In genomic region chr16:86714166-86714565, GRCh38 we compare ENCODE assay signal across 23 cellular contexts.
DNase-seq lines count a peak whose midpoint lies in the region; TF ChIP-seq lines count a peak whose summit lies in the region.
"Had no signal": no experiment of that assay in that cellular context is flagged by ENCODE, and none has a peak within 500 bp of the region (broad histone marks: within the 10 kb centered on the region; RNA-seq: fewer than 3 reads in every experiment).

No MANE protein-coding gene starts in this region.

- no peak overlapping the region for H3K4me2 ChIP-seq in mammary epithelial cell (ENCODE audit: insufficient read depth, low read depth, low read length)

- dilution Hi-C loops in mammary epithelial cell (cut with HindIII; ENCODE audit: low sequenced_read_pairs) = no loop called here

- H3K27me3 ChIP-seq in mammary epithelial cell (ENCODE audit: insufficient read depth, low read length) = no peaks in the 10 kb centered on the region
- peaks cover 0 to 2% of the 10 kb centered on the region in 2 donors for H3K27me3 ChIP-seq in tibial artery
- H3K27me3 ChIP-seq in prostate gland (replicated peaks; ENCODE audit: insufficient read depth) = peaks cover 5% of the 10 kb centered on the region
- H3K27me3 ChIP-seq: ovary, transverse colon had no signal

- peaks cover 13% of the 10 kb centered on the region for H3K4me1 Mint-ChIP-seq in MCF 10A (ENCODE audit: insufficient read depth, unreplicated experiment)
- H3K4me1 Mint-ChIP-seq: CD4-positive, CD25-positive, alpha-beta regulatory T cell; naive thymus-derived CD8-positive, alpha-beta T cell had no signal

- CTCF ChIA-PET in MCF 10A (lab: Yijun Ruan, JAX) = no interaction called here
- CTCF ChIA-PET in mammary epithelial cell (lab: Charles Lee; ENCODE audit: low non-redundant PET) = no interaction called here

- no peak overlapping the region for H3K9ac ChIP-seq in mammary epithelial cell (ENCODE audit: insufficient read depth, low read length)

- no peak overlapping the region for H3K4me3 Mint-ChIP-seq in MCF 10A (ENCODE audit: unreplicated experiment)
- H3K4me3 Mint-ChIP-seq: CD4-positive, CD25-positive, alpha-beta regulatory T cell; naive thymus-derived CD8-positive, alpha-beta T cell; stimulated activated naive CD8-positive, alpha-beta T cell treated with anti-CD3 and anti-CD28 coated beads, Interleukin-15, Interleukin-2, amounts not matched to agents 100 ng/mL and 50 ng/mL, for 24 hours had no signal

- H3K36me3 ChIP-seq in mammary epithelial cell (ENCODE audit: insufficient read depth, low read length) (no peaks in the 10 kb centered on the region), tibial artery (no peaks in the 10 kb centered on the region), prostate gland (no peaks in the 10 kb centered on the region)
- H3K36me3 ChIP-seq: ovary, transverse colon had no signal

- no TSS peak for BruUV-seq in MCF 10A (replicated peaks; lab: Mats Ljungman, UMichigan)
- no TSS peak for BruUV-seq in mammary epithelial cell (replicated peaks; lab: Mats Ljungman, UMichigan)

- H3K36me3 Mint-ChIP-seq in MCF 10A (ENCODE audit: insufficient read depth, unreplicated experiment) = peaks cover 5% of the 10 kb centered on the region
- H3K36me3 Mint-ChIP-seq: CD4-positive, CD25-positive, alpha-beta regulatory T cell; naive thymus-derived CD8-positive, alpha-beta T cell had no signal

- H3K4me1 ChIP-seq in mammary epithelial cell (ENCODE audit: insufficient read depth, low read length) (peaks cover 20% of the 10 kb centered on the region), tibial artery (peaks cover 0 to 6% (median 0%) of the 10 kb centered on the region in 4 donors), prostate gland (replicated peaks) (no peaks in the 10 kb centered on the region)
- H3K4me1 ChIP-seq: transverse colon had no signal

- no peaks in the 10 kb centered on the region for H3K79me2 ChIP-seq in mammary epithelial cell (ENCODE audit: insufficient read depth, low read length)

- no peak overlapping the region for H3K27ac Mint-ChIP-seq in MCF 10A (ENCODE audit: low read depth, unreplicated experiment)
- H3K27ac Mint-ChIP-seq: CD4-positive, CD25-positive, alpha-beta regulatory T cell; stimulated activated naive CD8-positive, alpha-beta T cell treated with anti-CD3 and anti-CD28 coated beads, Interleukin-15, Interleukin-2, amounts not matched to agents 100 ng/mL and 50 ng/mL, for 24 hours had no signal

- no peaks in the 10 kb centered on the region for H4K20me1 ChIP-seq in mammary epithelial cell (ENCODE audit: insufficient read depth, low read length)

- H3K9me3 Mint-ChIP-seq in MCF 10A (ENCODE audit: unreplicated experiment) = peaks cover 4% of the 10 kb centered on the region

- H3K9me3 ChIP-seq in mammary epithelial cell (replicated peaks; ENCODE audit: insufficient read depth, low read length) (no peaks in the 10 kb centered on the region), tibial artery (no peaks in the 10 kb centered on the region), prostate gland (no peaks in the 10 kb centered on the region)
- H3K9me3 ChIP-seq: ovary, transverse colon had no signal

- DNase-seq in MCF 10A (ENCODE audit: unreplicated experiment) = peak; percentile 31
- DNase-seq in mammary epithelial cell = no peak
- peak; percentile 39 for DNase-seq in RPMI7951 (ENCODE audit: low read depth)
- DNase-seq in fibroblast of pulmonary artery (ENCODE audit: low read depth) = peak; percentile 33
- no peak for DNase-seq in tibial artery
- DNase-seq in 8988T = no peak
- no peak for DNase-seq in prostate gland (ENCODE audit: low spot score)
- no peak for DNase-seq in stimulated activated CD4-positive, alpha-beta T cell treated with anti-CD3 and anti-CD28 coated beads, Interleukin-4, amount 100 ng/mL, for 4 hours
- DNase-seq: activated CD4-positive, alpha-beta T cell treated with anti-CD3 and anti-CD28 coated beads, Interleukin-2, amount 50 U/mL, for 1 hour; activated CD8-positive, alpha-beta memory T cell treated with anti-CD3 and anti-CD28 coated beads, Interleukin-2, amount 50 U/mL, for 48 hours; activated effector memory CD4-positive, alpha-beta T cell treated with anti-CD3 and anti-CD28 coated beads, Interleukin-2, amount 50 U/mL, for 16 hours; amniotic stem cell; CD4-positive, CD25-positive, alpha-beta regulatory T cell; central memory CD4-positive, alpha-beta T cell; DMS153; glutamatergic neuron; naive thymus-derived CD8-positive, alpha-beta T cell; NCI-H1105; NCI-H2081 treated with DMSO at 0.1 percent for 48 hours; NCI-H510A; ovary; transverse colon had no signal

- H2AFZ ChIP-seq in mammary epithelial cell (ENCODE audit: low read depth, low read length) = no peak overlapping the region

- intact Hi-C loops in MCF 10A (cut with micrococcal nuclease) (no loop called here), mammary epithelial cell (cut with micrococcal nuclease) (no loop called here), tibial artery (cut with DNase I; ENCODE audit: low total_unique reads) (no loop called here), prostate gland (cut with DNase I) (no loop called here)

- TF ChIP-seq POLR2A in prostate gland (IDR thresholded peaks at IDR 0.05) = no peak

- WGBS in mammary epithelial cell (ENCODE audit: low coverage, missing lambda C conversion rate) = 100% methylated on average over 3 of the region's 4 CpGs
- 49% methylated on average over 4 of the region's 4 CpGs for WGBS in prostate gland

- H3K27ac ChIP-seq in mammary epithelial cell (ENCODE audit: insufficient read depth, low read depth, low read length) (no peak overlapping the region), tibial artery (no peak overlapping the region), prostate gland (no peak overlapping the region)
- H3K27ac ChIP-seq: ovary, transverse colon had no signal

- in situ Hi-C loops in mammary epithelial cell (cut with MboI; ENCODE audit: low sequenced_read_pairs in 2 of 2) = no loop called here

- TF ChIP-seq CTCF in MCF 10A (IDR thresholded peaks at IDR 0.05; ENCODE audit: unreplicated experiment) = no peak
- no peak for TF ChIP-seq CTCF in mammary epithelial cell (conservative IDR thresholded peaks at IDR 0.05 in 1 of 2, IDR thresholded peaks at IDR 0.05 in 1 of 2; ENCODE audit: extremely low read depth in 1 of 2, insufficient read depth in 1 of 2, low read depth in 1 of 2, low read length in 2 of 2)
- TF ChIP-seq CTCF in fibroblast of pulmonary artery (IDR thresholded peaks at IDR 0.05; ENCODE audit: low read length, missing control alignments) = no peak
- no peak for TF ChIP-seq CTCF in tibial artery (IDR thresholded peaks at IDR 0.05)
- TF ChIP-seq CTCF in prostate gland (IDR thresholded peaks at IDR 0.05) = no peak

- H3K27me3 Mint-ChIP-seq in MCF 10A (ENCODE audit: insufficient read depth, unreplicated experiment) = no peaks in the 10 kb centered on the region
- H3K27me3 Mint-ChIP-seq: CD4-positive, CD25-positive, alpha-beta regulatory T cell had no signal

- POLR2A ChIA-PET in MCF 10A (lab: Yijun Ruan, JAX) = no interaction called here

- H3K4me3 ChIP-seq in mammary epithelial cell (replicated peaks in 1 of 3; ENCODE audit: insufficient read depth in 1 of 3, low read depth in 2 of 3, low read length in 3 of 3) = no peak overlapping the region
- H3K4me3 ChIP-seq in fibroblast of pulmonary artery (replicated peaks; ENCODE audit: low read depth, low read length) = no peak overlapping the region
- no peak overlapping the region for H3K4me3 ChIP-seq in tibial artery
- no peak overlapping the region for H3K4me3 ChIP-seq in prostate gland
- H3K4me3 ChIP-seq: ovary, transverse colon had no signal

Comparison
In these comparisons a context has a peak if more than half of its experiments do, and no peak if none do; other contexts are left out.
1. DNase-seq: peak in MCF 10A (single experiment), RPMI7951 (single experiment) and fibroblast of pulmonary artery (single experiment); none in mammary epithelial cell (single experiment), tibial artery (0 of 2), 8988T (single experiment), prostate gland (single experiment) and stimulated activated CD4-positive, alpha-beta T cell treated with anti-CD3 and anti-CD28 coated beads, Interleukin-4, amount 100 ng/mL, for 4 hours (0 of 2).